Comparison of ENCODE assay signal across 15 cellular contexts in the genomic region with DNA sequence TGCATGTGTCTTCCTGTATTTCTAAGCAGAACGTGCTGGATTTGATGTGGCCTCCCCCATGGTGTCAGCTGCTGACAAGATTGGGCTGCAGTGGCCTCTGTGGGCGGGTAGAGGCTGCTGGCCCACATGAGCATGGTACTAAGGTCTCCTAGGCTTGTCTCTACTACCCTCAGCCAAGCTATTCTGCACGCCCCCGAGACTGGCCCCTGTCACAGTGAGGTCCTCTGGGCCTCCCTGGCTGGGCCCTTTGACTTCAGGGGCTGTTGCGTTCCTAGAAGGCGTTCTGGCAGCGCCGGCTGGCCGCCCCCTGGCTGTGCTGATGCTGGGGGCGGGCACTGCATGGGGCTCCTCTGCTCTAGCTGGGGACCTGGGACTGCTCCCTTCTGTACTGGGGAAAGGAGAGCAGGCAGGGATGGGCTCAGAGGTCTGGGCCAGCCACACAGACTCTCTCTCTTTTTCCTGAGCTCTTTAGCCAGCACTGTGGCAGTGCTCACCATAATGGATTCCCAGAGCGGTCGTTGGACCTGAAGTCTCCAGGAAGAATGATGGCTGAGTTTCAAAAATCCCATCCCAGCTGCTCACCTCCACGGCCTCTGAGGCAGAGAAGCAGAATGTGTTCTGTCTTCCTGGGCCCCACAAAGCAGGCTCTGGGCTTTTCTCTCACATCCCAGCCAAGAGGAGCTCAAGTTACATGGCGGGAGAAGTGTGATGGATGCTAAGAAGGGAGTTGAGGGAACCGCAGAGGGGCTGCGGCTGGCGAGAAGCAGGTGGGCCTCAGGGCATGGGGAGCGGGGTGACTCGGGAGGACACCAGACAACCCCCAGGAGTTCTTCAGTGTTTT. TPM values are rescaled to one million over a fixed set of nuclear protein-coding genes. Genes with fewer than 3 reads are reported as not detected.
A peak's percentile ranks its signal among the peaks of the same experiment; 100 is the strongest.
DNase-seq lines count a peak whose midpoint lies in the region; ATAC-seq, FAIRE-seq and TF ChIP-seq lines count a peak whose summit lies in the region.
"Had no signal": no experiment of that assay in that cellular context is flagged by ENCODE, and none has a peak within 500 bp of the region (broad histone marks: within the 10 kb centered on the region; RNA-seq: fewer than 3 reads in every experiment).

No MANE protein-coding gene starts in this region.

- no peak for TF ChIP-seq EP300 in stomach (IDR thresholded peaks at IDR 0.05)

- no TSS peak for BruUV-seq in A673 (replicated peaks; lab: Mats Ljungman, UMichigan)

- H3K9me3 Mint-ChIP-seq in activated T-helper 1 cell treated with anti-CD3 and anti-CD28 coated beads, Interleukin-12 subunit alpha, Interleukin-12 subunit beta, Interleukin-2, Interleukin-4 antibody, amounts not matched to agents 30 ng/mL and 10 ng/mL and 1 ng/mL, durations not matched to agents 14 hours and 24 hours and 36 hours = no peaks in the 10 kb centered on the region
- no peaks in the 10 kb centered on the region for H3K9me3 Mint-ChIP-seq in naive thymus-derived CD8-positive, alpha-beta T cell

- H3K27me3 ChIP-seq in A673 (replicated peaks; ENCODE audit: insufficient read depth, low read depth, low read length, poor library complexity) (no peaks in the 10 kb centered on the region), stomach (no peaks in the 10 kb centered on the region)
- H3K27me3 ChIP-seq: esophagus muscularis mucosa, ovary had no signal

- no peak overlapping the region for H3K4me3 Mint-ChIP-seq in activated T-helper 1 cell treated with anti-CD3 and anti-CD28 coated beads, Interleukin-12 subunit alpha, Interleukin-12 subunit beta, Interleukin-2, Interleukin-4 antibody, amounts not matched to agents 30 ng/mL and 10 ng/mL and 1 ng/mL, durations not matched to agents 14 hours and 24 hours and 36 hours
- peak overlapping the region in 2 of 10 donors; percentile 10 to 34 for H3K4me3 Mint-ChIP-seq in naive thymus-derived CD8-positive, alpha-beta T cell

- WGBS in stomach, 5 donors = 81 to 85% (median 85%) methylated on average over 11 to 19 of the region's 19 CpGs

- CTCF ChIA-PET in A673 (lab: Charles Lee) = interaction anchor here (0.6 to 0.7 kb wide), 2 partner anchors 117 to 278 kb away, joined by 3 read pairs; no protein-coding TSS in a partner anchor

- H3K36me3 Mint-ChIP-seq in activated T-helper 1 cell treated with anti-CD3 and anti-CD28 coated beads, Interleukin-12 subunit alpha, Interleukin-12 subunit beta, Interleukin-2, Interleukin-4 antibody, amounts not matched to agents 30 ng/mL and 10 ng/mL and 1 ng/mL, durations not matched to agents 14 hours and 24 hours and 36 hours (ENCODE audit: low read depth) = peaks cover 11% of the 10 kb centered on the region
- peaks cover 0 to 21% (median 3%) of the 10 kb centered on the region in 3 donors for H3K36me3 Mint-ChIP-seq in naive thymus-derived CD8-positive, alpha-beta T cell

- no peaks in the 10 kb centered on the region for H3K36me3 ChIP-seq in A673 (ENCODE audit: insufficient read depth, low read length, poor library complexity, severe bottlenecking)
- peaks cover 0 to 42% (median 35%) of the 10 kb centered on the region in 4 donors for H3K36me3 ChIP-seq in stomach
- H3K36me3 ChIP-seq: ovary had no signal

- H3K4me1 ChIP-seq in A673 (ENCODE audit: insufficient read depth, low read length, poor library complexity, severe bottlenecking) (peaks cover 2% of the 10 kb centered on the region), stomach (peaks cover 15 to 39% (median 26%) of the 10 kb centered on the region in 4 donors)

- DNase-seq in A673 (ENCODE audit: low spot score) (no peak), GM12865 (ENCODE audit: low read depth) (peak; percentile 33), stomach (no peak), epidermal melanocyte (ENCODE audit: insufficient read length, low spot score) (no peak), midbrain (lab: John Stamatoyannopoulos, UW) (no peak), D721Med (ENCODE audit: insufficient read length, low spot score) (no peak)
- DNase-seq in activated T-helper 1 cell treated with anti-CD3 and anti-CD28 coated beads, Interleukin-12 subunit alpha, Interleukin-12 subunit beta, Interleukin-2, Interleukin-4 antibody, amounts not matched to agents 30 ng/mL and 10 ng/mL and 1 ng/mL, durations not matched to agents 14 hours and 24 hours and 36 hours (ENCODE audit: low spot score) = no peak
- peak in 1 of 10 donors; percentile 38 for DNase-seq in naive thymus-derived CD8-positive, alpha-beta T cell
- DNase-seq: activated CD4-positive, alpha-beta T cell treated with anti-CD3 and anti-CD28 coated beads for 4 hours; activated naive CD4-positive, alpha-beta T cell; AML-193; cerebellar nuclear complex; hippocampal formation; ovary had no signal

- peaks cover 37% of the 10 kb centered on the region for H3K4me1 Mint-ChIP-seq in activated T-helper 1 cell treated with anti-CD3 and anti-CD28 coated beads, Interleukin-12 subunit alpha, Interleukin-12 subunit beta, Interleukin-2, Interleukin-4 antibody, amounts not matched to agents 30 ng/mL and 10 ng/mL and 1 ng/mL, durations not matched to agents 14 hours and 24 hours and 36 hours (ENCODE audit: low read depth)
- peaks cover 27 to 86% (median 71%) of the 10 kb centered on the region in 4 donors for H3K4me1 Mint-ChIP-seq in naive thymus-derived CD8-positive, alpha-beta T cell

- H3K4me3 ChIP-seq in A673 (ENCODE audit: low read depth, low read length, poor library complexity, severe bottlenecking) (no peak overlapping the region), GM12865 (ENCODE audit: low read depth, low read length) (no peak overlapping the region), stomach (no peak overlapping the region)
- H3K4me3 ChIP-seq: esophagus muscularis mucosa, ovary had no signal

- no peak for TF ChIP-seq POLR2A in stomach (IDR thresholded peaks at IDR 0.05)

- H3K27ac ChIP-seq in A673 (ENCODE audit: low read depth, low read length, poor library complexity, severe bottlenecking) (peak overlapping the region; percentile 37), stomach (no peak overlapping the region)
- H3K27ac ChIP-seq: esophagus muscularis mucosa, ovary had no signal

- peak in 1 of 2 donors; percentile 29 for ATAC-seq in naive thymus-derived CD8-positive, alpha-beta T cell

- intact Hi-C loops in A673 (cut with micrococcal nuclease; ENCODE audit: unreplicated experiment) (no loop called here), stomach (cut with DNase I; ENCODE audit: low total_unique reads) (loop anchor here (10.0 kb wide), 1 partner anchor 68 kb away; no protein-coding TSS in a partner anchor)
- intact Hi-C loops in activated T-helper 1 cell treated with anti-CD3 and anti-CD28 coated beads, Interleukin-12 subunit alpha, Interleukin-12 subunit beta, Interleukin-2, Interleukin-4 antibody, amounts not matched to agents 30 ng/mL and 10 ng/mL and 1 ng/mL, durations not matched to agents 14 hours and 24 hours and 36 hours (cut with micrococcal nuclease) = no loop called here

- no peaks in the 10 kb centered on the region for H3K27me3 Mint-ChIP-seq in activated T-helper 1 cell treated with anti-CD3 and anti-CD28 coated beads, Interleukin-12 subunit alpha, Interleukin-12 subunit beta, Interleukin-2, Interleukin-4 antibody, amounts not matched to agents 30 ng/mL and 10 ng/mL and 1 ng/mL, durations not matched to agents 14 hours and 24 hours and 36 hours (ENCODE audit: insufficient read depth)
- H3K27me3 Mint-ChIP-seq in naive thymus-derived CD8-positive, alpha-beta T cell = no peaks in the 10 kb centered on the region

- TF ChIP-seq CTCF in A673 (conservative IDR thresholded peaks at IDR 0.05; ENCODE audit: low read depth, low read length) (no peak), GM12865 (IDR thresholded peaks at IDR 0.05; ENCODE audit: insufficient read depth, low read depth, low read length, missing control alignments) (no peak), stomach (IDR thresholded peaks at IDR 0.05) (no peak), D721Med (IDR thresholded peaks at IDR 0.05; ENCODE audit: insufficient read depth, missing control alignments) (no peak)

- peak overlapping the region; percentile 57 for H3K27ac Mint-ChIP-seq in activated T-helper 1 cell treated with anti-CD3 and anti-CD28 coated beads, Interleukin-12 subunit alpha, Interleukin-12 subunit beta, Interleukin-2, Interleukin-4 antibody, amounts not matched to agents 30 ng/mL and 10 ng/mL and 1 ng/mL, durations not matched to agents 14 hours and 24 hours and 36 hours
- H3K27ac Mint-ChIP-seq in naive thymus-derived CD8-positive, alpha-beta T cell = peak overlapping the region; percentile 52 to 90 (median 79)

- FAIRE-seq in D721Med (lab: Jason Lieb, UNC) = no peak

- H3K9me3 ChIP-seq in A673 (ENCODE audit: low read depth, low read length, poor library complexity, severe bottlenecking) (no peaks in the 10 kb centered on the region), stomach (no peaks in the 10 kb centered on the region)
- H3K9me3 ChIP-seq: esophagus muscularis mucosa, ovary had no signal

- POLR2A ChIA-PET in A673 (lab: Charles Lee; ENCODE audit: low non-redundant PET) = no interaction called here
- POLR2A ChIA-PET in naive thymus-derived CD8-positive, alpha-beta T cell (lab: Charles Lee) = interaction anchor here (0.6 to 1.1 kb wide), 6 partner anchors 21 to 84 kb away, joined by 3 to 4 read pairs (median 3); no protein-coding TSS in a partner anchor

RNA-seq across cellular contexts. Expression of gene TSSK6, which starts 32.3 kb away (rescaled TPM):
- total RNA-seq in A673 (2021) = 2.5 TPM in 2 replicates
- total RNA-seq in activated T-helper 1 cell treated with anti-CD3 and anti-CD28 coated beads, Interleukin-12 subunit alpha, Interleukin-12 subunit beta, Interleukin-2, Interleukin-4 antibody, amounts not matched to agents 30 ng/mL and 10 ng/mL and 1 ng/mL, durations not matched to agents 14 hours and 24 hours and 36 hours = 3.0 and 4.1 TPM in 2 replicates
- 10 to 100 TPM in 1 of 2 experiments, 1 to 10 TPM in 1; 9.3 to 10.8 TPM for total RNA-seq in naive thymus-derived CD8-positive, alpha-beta T cell
- 1 to 10 TPM in 2 of 3 donors, under 1 TPM in 1; 0.59 to 3.7 (median 3.1) TPM for polyA plus RNA-seq in naive thymus-derived CD8-positive, alpha-beta T cell
- 10 to 100 TPM in 1 of 5 donors, 1 to 10 TPM in 3, not detected in 1; 2.0 to 31.7 (median 5.6) TPM for total RNA-seq in stomach
- polyA plus RNA-seq in stomach = 1 to 10 TPM in 1 of 3 donors, under 1 TPM in 2; 0.93 to 2.0 (median 0.93) TPM

RNA-seq across cellular contexts. Expression of gene NDUFA13, which starts 33.0 kb away (rescaled TPM):
- total RNA-seq in A673 (2021) = 421 and 431 TPM in 2 replicates
- total RNA-seq in activated T-helper 1 cell treated with anti-CD3 and anti-CD28 coated beads, Interleukin-12 subunit alpha, Interleukin-12 subunit beta, Interleukin-2, Interleukin-4 antibody, amounts not matched to agents 30 ng/mL and 10 ng/mL and 1 ng/mL, durations not matched to agents 14 hours and 24 hours and 36 hours = 408 and 410 TPM in 2 replicates
- 100 to 1,000 TPM; 177 to 180 TPM for total RNA-seq in naive thymus-derived CD8-positive, alpha-beta T cell
- polyA plus RNA-seq in naive thymus-derived CD8-positive, alpha-beta T cell = 100 to 1,000 TPM; 329 to 360 (median 338) TPM
- 100 to 1,000 TPM in 1 of 5 donors, 10 to 100 TPM in 4; 24.5 to 204 (median 71.4) TPM for total RNA-seq in stomach
- 100 to 1,000 TPM; 258 to 367 (median 300) TPM for polyA plus RNA-seq in stomach

RNA-seq across cellular contexts. Expression of gene YJEFN3, which starts 45.7 kb away (rescaled TPM):
- total RNA-seq in A673 (2021) (8.6 TPM in 2 replicates), stomach (100 to 1,000 TPM in 1 of 5 donors, 1 to 10 TPM in 1, under 1 TPM in 3; 0.43 to 117 (median 0.92) TPM)
- 13.6 and 15.0 TPM in 2 replicates for total RNA-seq in activated T-helper 1 cell treated with anti-CD3 and anti-CD28 coated beads, Interleukin-12 subunit alpha, Interleukin-12 subunit beta, Interleukin-2, Interleukin-4 antibody, amounts not matched to agents 30 ng/mL and 10 ng/mL and 1 ng/mL, durations not matched to agents 14 hours and 24 hours and 36 hours
- total RNA-seq in naive thymus-derived CD8-positive, alpha-beta T cell = 10 to 100 TPM; 11.1 to 12.8 TPM
- under 1 TPM in 2 of 3 donors, not detected in 1; 0.08 to 0.63 TPM for polyA plus RNA-seq in naive thymus-derived CD8-positive, alpha-beta T cell
- 10 to 100 TPM in 1 of 3 donors, 1 to 10 TPM in 2; 4.9 to 14.5 (median 5.2) TPM for polyA plus RNA-seq in stomach

RNA-seq across cellular contexts. Expression of gene CILP2, which starts 55.1 kb away (rescaled TPM):
- total RNA-seq in A673 (2021) = 0.77 and 1.6 TPM in 2 replicates
- total RNA-seq in activated T-helper 1 cell treated with anti-CD3 and anti-CD28 coated beads, Interleukin-12 subunit alpha, Interleukin-12 subunit beta, Interleukin-2, Interleukin-4 antibody, amounts not matched to agents 30 ng/mL and 10 ng/mL and 1 ng/mL, durations not matched to agents 14 hours and 24 hours and 36 hours = 0.26 and 0.29 TPM in 2 replicates
- under 1 TPM; 0.31 to 0.41 TPM for total RNA-seq in naive thymus-derived CD8-positive, alpha-beta T cell
- polyA plus RNA-seq in naive thymus-derived CD8-positive, alpha-beta T cell = under 1 TPM in 2 of 3 donors, not detected in 1; 0.56 to 0.64 TPM
- 1 to 10 TPM in 1 of 5 donors, under 1 TPM in 2, not detected in 2; under 0.01 to 1.4 (median 0.73) TPM for total RNA-seq in stomach
- under 1 TPM in 1 of 3 donors, not detected in 2; 0.05 TPM for polyA plus RNA-seq in stomach
